Comparison of ENCODE assay signal across 1 cellular context in the genomic region with DNA sequence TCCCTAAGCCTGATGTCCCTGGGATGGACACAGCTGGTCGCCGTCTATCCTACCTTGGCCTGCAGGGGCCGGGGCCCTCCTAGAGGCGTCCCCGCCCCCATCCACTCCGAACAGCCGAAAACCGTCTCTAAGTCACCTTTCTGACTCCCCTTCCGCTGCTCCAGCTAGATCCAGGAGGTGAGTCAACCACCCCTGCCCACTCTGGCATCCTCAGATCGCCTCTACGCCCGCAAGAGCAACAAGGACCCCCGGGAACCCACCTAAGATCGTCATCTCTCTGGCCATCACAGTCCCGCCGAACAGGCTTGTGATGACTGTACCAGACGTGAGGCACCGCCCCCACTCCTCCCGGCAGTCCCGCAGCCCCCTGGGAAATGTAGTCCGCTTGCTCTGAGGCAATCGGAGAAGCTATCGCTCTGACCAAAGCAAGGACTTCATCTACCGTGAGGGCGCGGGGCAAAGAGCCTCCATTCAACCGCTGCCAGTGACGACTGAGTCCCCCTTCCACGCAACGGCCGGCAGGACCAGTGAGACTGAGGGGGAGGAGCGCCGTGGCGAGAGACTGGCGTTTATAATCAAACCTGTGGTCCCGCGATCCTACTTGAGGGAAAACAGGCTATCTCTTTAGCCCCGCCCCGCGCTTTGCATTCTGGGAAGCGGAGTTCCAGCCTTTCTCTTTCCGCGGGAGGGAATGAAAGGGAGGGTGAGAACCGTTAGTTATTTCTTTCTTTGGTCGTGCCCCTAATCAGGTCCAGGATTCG.
TF ChIP-seq lines count a peak whose summit lies in the region.

A gene with protein sequence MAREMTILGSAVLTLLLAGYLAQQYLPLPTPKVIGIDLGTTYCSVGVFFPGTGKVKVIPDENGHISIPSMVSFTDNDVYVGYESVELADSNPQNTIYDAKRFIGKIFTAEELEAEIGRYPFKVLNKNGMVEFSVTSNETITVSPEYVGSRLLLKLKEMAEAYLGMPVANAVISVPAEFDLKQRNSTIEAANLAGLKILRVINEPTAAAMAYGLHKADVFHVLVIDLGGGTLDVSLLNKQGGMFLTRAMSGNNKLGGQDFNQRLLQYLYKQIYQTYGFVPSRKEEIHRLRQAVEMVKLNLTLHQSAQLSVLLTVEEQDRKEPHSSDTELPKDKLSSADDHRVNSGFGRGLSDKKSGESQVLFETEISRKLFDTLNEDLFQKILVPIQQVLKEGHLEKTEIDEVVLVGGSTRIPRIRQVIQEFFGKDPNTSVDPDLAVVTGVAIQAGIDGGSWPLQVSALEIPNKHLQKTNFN (minus strand): TSS at position 312 of the 761 bp plus-strand sequence. CDS start 27 bp downstream, at position 285.

TF ChIP-seq in SK-N-SH, 30 proteins besides CTCF, POLR2A, EP300 and RAD21 (continued from another document):
- TF ChIP-seq, protein P1, sequence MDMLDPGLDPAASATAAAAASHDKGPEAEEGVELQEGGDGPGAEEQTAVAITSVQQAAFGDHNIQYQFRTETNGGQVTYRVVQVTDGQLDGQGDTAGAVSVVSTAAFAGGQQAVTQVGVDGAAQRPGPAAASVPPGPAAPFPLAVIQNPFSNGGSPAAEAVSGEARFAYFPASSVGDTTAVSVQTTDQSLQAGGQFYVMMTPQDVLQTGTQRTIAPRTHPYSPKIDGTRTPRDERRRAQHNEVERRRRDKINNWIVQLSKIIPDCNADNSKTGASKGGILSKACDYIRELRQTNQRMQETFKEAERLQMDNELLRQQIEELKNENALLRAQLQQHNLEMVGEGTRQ (IDR thresholded peaks at IDR 0.05; ENCODE audit: borderline replicate concordance, low read depth, low read length), result no peak
- peak; percentile 79 for TF ChIP-seq FOXM1 (IDR thresholded peaks at IDR 0.05; ENCODE audit: low read depth)
- no peak; the same call in 1 of the 2 replicates for TF ChIP-seq GABPA (IDR thresholded peaks at IDR 0.05; ENCODE audit: low read depth)
- TF ChIP-seq RFX5 (IDR thresholded peaks at IDR 0.05; ENCODE audit: low read length), result peak; percentile 71
- no peak for TF ChIP-seq SIN3A (IDR thresholded peaks at IDR 0.05; ENCODE audit: borderline replicate concordance, low read depth, low read length)
- TF ChIP-seq, protein P2, sequence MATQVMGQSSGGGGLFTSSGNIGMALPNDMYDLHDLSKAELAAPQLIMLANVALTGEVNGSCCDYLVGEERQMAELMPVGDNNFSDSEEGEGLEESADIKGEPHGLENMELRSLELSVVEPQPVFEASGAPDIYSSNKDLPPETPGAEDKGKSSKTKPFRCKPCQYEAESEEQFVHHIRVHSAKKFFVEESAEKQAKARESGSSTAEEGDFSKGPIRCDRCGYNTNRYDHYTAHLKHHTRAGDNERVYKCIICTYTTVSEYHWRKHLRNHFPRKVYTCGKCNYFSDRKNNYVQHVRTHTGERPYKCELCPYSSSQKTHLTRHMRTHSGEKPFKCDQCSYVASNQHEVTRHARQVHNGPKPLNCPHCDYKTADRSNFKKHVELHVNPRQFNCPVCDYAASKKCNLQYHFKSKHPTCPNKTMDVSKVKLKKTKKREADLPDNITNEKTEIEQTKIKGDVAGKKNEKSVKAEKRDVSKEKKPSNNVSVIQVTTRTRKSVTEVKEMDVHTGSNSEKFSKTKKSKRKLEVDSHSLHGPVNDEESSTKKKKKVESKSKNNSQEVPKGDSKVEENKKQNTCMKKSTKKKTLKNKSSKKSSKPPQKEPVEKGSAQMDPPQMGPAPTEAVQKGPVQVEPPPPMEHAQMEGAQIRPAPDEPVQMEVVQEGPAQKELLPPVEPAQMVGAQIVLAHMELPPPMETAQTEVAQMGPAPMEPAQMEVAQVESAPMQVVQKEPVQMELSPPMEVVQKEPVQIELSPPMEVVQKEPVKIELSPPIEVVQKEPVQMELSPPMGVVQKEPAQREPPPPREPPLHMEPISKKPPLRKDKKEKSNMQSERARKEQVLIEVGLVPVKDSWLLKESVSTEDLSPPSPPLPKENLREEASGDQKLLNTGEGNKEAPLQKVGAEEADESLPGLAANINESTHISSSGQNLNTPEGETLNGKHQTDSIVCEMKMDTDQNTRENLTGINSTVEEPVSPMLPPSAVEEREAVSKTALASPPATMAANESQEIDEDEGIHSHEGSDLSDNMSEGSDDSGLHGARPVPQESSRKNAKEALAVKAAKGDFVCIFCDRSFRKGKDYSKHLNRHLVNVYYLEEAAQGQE (IDR thresholded peaks at IDR 0.05; ENCODE audit: low read depth, low read length), result no peak
- TF ChIP-seq RCOR1 (IDR thresholded peaks at IDR 0.05; ENCODE audit: low read length), result no peak
- 0 out of 2 replicates have a peak, but pooled peaks have one; percentile 40 for TF ChIP-seq TCF12 (IDR thresholded peaks at IDR 0.05)
- TF ChIP-seq FOSL2 (IDR thresholded peaks at IDR 0.05; ENCODE audit: borderline replicate concordance, low read depth), result peak; percentile 36; the same call in 1 of the 2 replicates
- peak; percentile 59; the same call in 1 of the 2 replicates for TF ChIP-seq YY1 (IDR thresholded peaks at IDR 0.05; ENCODE audit: low read depth)
- TF ChIP-seq, protein P3, sequence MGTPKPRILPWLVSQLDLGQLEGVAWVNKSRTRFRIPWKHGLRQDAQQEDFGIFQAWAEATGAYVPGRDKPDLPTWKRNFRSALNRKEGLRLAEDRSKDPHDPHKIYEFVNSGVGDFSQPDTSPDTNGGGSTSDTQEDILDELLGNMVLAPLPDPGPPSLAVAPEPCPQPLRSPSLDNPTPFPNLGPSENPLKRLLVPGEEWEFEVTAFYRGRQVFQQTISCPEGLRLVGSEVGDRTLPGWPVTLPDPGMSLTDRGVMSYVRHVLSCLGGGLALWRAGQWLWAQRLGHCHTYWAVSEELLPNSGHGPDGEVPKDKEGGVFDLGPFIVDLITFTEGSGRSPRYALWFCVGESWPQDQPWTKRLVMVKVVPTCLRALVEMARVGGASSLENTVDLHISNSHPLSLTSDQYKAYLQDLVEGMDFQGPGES (IDR thresholded peaks at IDR 0.05; ENCODE audit: low read depth, low read length), result no peak
- TF ChIP-seq, protein P4, sequence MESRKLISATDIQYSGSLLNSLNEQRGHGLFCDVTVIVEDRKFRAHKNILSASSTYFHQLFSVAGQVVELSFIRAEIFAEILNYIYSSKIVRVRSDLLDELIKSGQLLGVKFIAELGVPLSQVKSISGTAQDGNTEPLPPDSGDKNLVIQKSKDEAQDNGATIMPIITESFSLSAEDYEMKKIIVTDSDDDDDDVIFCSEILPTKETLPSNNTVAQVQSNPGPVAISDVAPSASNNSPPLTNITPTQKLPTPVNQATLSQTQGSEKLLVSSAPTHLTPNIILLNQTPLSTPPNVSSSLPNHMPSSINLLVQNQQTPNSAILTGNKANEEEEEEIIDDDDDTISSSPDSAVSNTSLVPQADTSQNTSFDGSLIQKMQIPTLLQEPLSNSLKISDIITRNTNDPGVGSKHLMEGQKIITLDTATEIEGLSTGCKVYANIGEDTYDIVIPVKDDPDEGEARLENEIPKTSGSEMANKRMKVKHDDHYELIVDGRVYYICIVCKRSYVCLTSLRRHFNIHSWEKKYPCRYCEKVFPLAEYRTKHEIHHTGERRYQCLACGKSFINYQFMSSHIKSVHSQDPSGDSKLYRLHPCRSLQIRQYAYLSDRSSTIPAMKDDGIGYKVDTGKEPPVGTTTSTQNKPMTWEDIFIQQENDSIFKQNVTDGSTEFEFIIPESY (IDR thresholded peaks at IDR 0.05; ENCODE audit: borderline replicate concordance, low read depth), result peak; percentile 94
